Comparison of ENCODE assay signal across 33 cellular contexts in genomic region chr5:132032156-132032555, GRCh38. TPM values are rescaled to one million over a fixed set of nuclear protein-coding genes. Genes with fewer than 3 reads are reported as not detected.
"Had no signal": no experiment of that assay in that cellular context is flagged by ENCODE, and none has a peak within 500 bp of the region (broad histone marks: within the 10 kb centered on the region; RNA-seq: fewer than 3 reads in every experiment).

No MANE protein-coding gene starts in this region.

- H3K27me3 ChIP-seq: colonic mucosa, esophagus squamous epithelium, gastrocnemius medialis, left lung had no signal

- H3K4me3 ChIP-seq: colonic mucosa, esophagus squamous epithelium, gastrocnemius medialis, heart right ventricle, left lung, lower lobe of right lung had no signal

- ATAC-seq: effector memory CD8-positive, alpha-beta T cell; esophagus mucosa; gastrocnemius medialis; heart right ventricle; left cardiac atrium; left lung; left ventricle myocardium superior; lower lobe of right lung had no signal

- DNase-seq: colonic mucosa; cortex of kidney; effector CD8-positive, alpha-beta T cell; effector memory CD8-positive, alpha-beta T cell; endodermal cell; erythroblast; esophagus squamous epithelium; foreskin fibroblast; foreskin melanocyte; gastrocnemius medialis; glutamatergic neuron; head of caudate nucleus; heart right ventricle; hippocampal formation; left cardiac atrium; left lung; left ventricle myocardium superior; lower lobe of right lung; mesenchymal stem cell; midbrain had no signal

- H3K27ac ChIP-seq: colonic mucosa, epithelial cell of prostate, esophagus squamous epithelium, gastrocnemius medialis, heart right ventricle, left lung, lower lobe of right lung had no signal

- H3K4me1 ChIP-seq: colonic mucosa, esophagus squamous epithelium, gastrocnemius medialis, heart right ventricle, left lung, lower lobe of right lung had no signal

- FAIRE-seq: endometrium, islet of Langerhans, keratinocyte had no signal

- H3K27ac Mint-ChIP-seq: dendritic cell treated with granulocyte-macrophage colony-stimulating factor and Interleukin-4, amounts not matched to agents 40 ng/mL and 50 ng/mL, for 4 days; effector memory CD8-positive, alpha-beta T cell; endodermal cell had no signal

- H3K36me3 ChIP-seq: colonic mucosa, esophagus squamous epithelium, gastrocnemius medialis, heart right ventricle, left lung, lower lobe of right lung had no signal

- H3K9me3 Mint-ChIP-seq: endodermal cell had no signal

- H3K9me3 ChIP-seq: colonic mucosa, esophagus squamous epithelium, gastrocnemius medialis, lower lobe of right lung had no signal

- H3K4me1 Mint-ChIP-seq: endodermal cell had no signal

- H3K4me3 Mint-ChIP-seq: dendritic cell treated with granulocyte-macrophage colony-stimulating factor and Interleukin-4, amounts not matched to agents 40 ng/mL and 50 ng/mL, for 4 days; effector memory CD8-positive, alpha-beta T cell; endodermal cell had no signal

RNA-seq across cellular contexts. Expression of gene ACSL6, which starts 20.7 kb away (rescaled TPM):
- total RNA-seq: glomerular endothelial cell had no signal

RNA-seq across cellular contexts. Expression of gene IL3, which starts 28.3 kb away (rescaled TPM):
- total RNA-seq: dermis microvascular lymphatic vessel endothelial cell, endodermal cell, esophagus mucosa, esophagus squamous epithelium, gastrocnemius medialis, glomerular endothelial cell, heart right ventricle, kidney epithelial cell, left cardiac atrium, left lung, left ventricle myocardium superior, lower leg skin, lower lobe of right lung, lung microvascular endothelial cell, mononuclear cell, mucosa of gallbladder had no signal
- polyA plus RNA-seq: heart right ventricle, keratinocyte had no signal

RNA-seq across cellular contexts. Expression of gene CSF2, which starts 41.4 kb away (rescaled TPM):
- total RNA-seq: endodermal cell, esophagus mucosa, esophagus squamous epithelium, gastrocnemius medialis, heart right ventricle, left cardiac atrium, left ventricle myocardium superior, lower leg skin, mucosa of gallbladder had no signal
- polyA plus RNA-seq: heart right ventricle had no signal
